ENCODE assay signal across 8 cellular contexts in genomic region chr22:40651057-40651456, GRCh38. TPM values are rescaled to one million over a fixed set of nuclear protein-coding genes. Genes with fewer than 3 reads are reported as not detected.
A peak's percentile ranks its signal among the peaks of the same experiment; 100 is the strongest.
DNase-seq lines count a peak whose midpoint lies in the region; ATAC-seq and TF ChIP-seq lines count a peak whose summit lies in the region.

No MANE protein-coding gene starts in this region.

- no peak overlapping the region for H3K4me3 ChIP-seq in DND-41 (ENCODE audit: low read depth in 1 of 2, low read length in 2 of 2)
- peak overlapping the region; percentile 68 for H3K4me3 ChIP-seq in PC-9
- peak overlapping the region; percentile 92 for H3K4me3 ChIP-seq in fibroblast of villous mesenchyme (ENCODE audit: low read depth, low read length)
- peak overlapping the region; percentile 75 for H3K4me3 ChIP-seq in skeletal muscle satellite cell (ENCODE audit: low read length)

- POLR2A ChIA-PET in PC-9 (lab: Charles Lee; ENCODE audit: unreplicated experiment): interaction anchor here (0.6 to 1.6 kb wide), 7 partner anchors 14 to 202 kb away, joined by 3 to 9 read pairs (median 4); partner anchors contain the start of gene MRTFA

- H3K36me3 ChIP-seq in DND-41 (ENCODE audit: insufficient read depth, low read length) (no peaks in the 10 kb centered on the region), PC-9 (ENCODE audit: low read depth) (no peaks in the 10 kb centered on the region), skeletal muscle satellite cell (ENCODE audit: insufficient read depth, low read length) (no peaks in the 10 kb centered on the region)

- intact Hi-C loops in PC-9 (cut with micrococcal nuclease; ENCODE audit: unreplicated experiment): loop anchor here (1.0 to 5.0 kb wide), 3 partner anchors 61 to 279 kb away; partner anchors contain the start of gene SGSM3

- H3K27ac ChIP-seq in DND-41 (ENCODE audit: low read length) (no peak overlapping the region), PC-9 (peak overlapping the region; percentile 98)

- H3K4me2 ChIP-seq in DND-41 (ENCODE audit: insufficient read depth, low read length) (no peak overlapping the region), PC-9 (peak overlapping the region; percentile 92), skeletal muscle satellite cell (ENCODE audit: low read length) (peak overlapping the region; percentile 82)

- no peaks in the 10 kb centered on the region for H3K27me3 ChIP-seq in DND-41 (ENCODE audit: insufficient read depth, low read length, poor library complexity)
- H3K27me3 ChIP-seq in PC-9 (ENCODE audit: insufficient read depth, low read depth): no peaks in the 10 kb centered on the region
- H3K27me3 ChIP-seq in skeletal muscle satellite cell (ENCODE audit: control insufficient read depth, insufficient read depth, low read length): no peaks in the 10 kb centered on the region

- no peak for TF ChIP-seq CTCF in DND-41 (IDR thresholded peaks at IDR 0.05; ENCODE audit: borderline replicate concordance, extremely low read depth, low read length, poor library complexity, severe bottlenecking)
- no peak for TF ChIP-seq CTCF in PC-9 (conservative IDR thresholded peaks at IDR 0.05)
- no peak for TF ChIP-seq CTCF in fibroblast of villous mesenchyme (IDR thresholded peaks at IDR 0.05; ENCODE audit: insufficient read depth, low read depth, low read length)

- DNase-seq in DND-41 (no peak), PC-9 (no peak), fibroblast of villous mesenchyme (ENCODE audit: low read depth) (no peak), SHP77 treated with DMSO at 0.1 percent for 48 hours (lab: John Stamatoyannopoulos, UW) (no peak), iPS-NIHi7 (ENCODE audit: extremely low spot score) (no peak), NCI-H69 (lab: John Stamatoyannopoulos, UW) (no peak), OCI-M2 (lab: John Stamatoyannopoulos, UW; ENCODE audit: unreplicated experiment) (no peak)

- H4K20me1 ChIP-seq in DND-41 (ENCODE audit: insufficient read depth, low read length) (no peaks in the 10 kb centered on the region), PC-9 (ENCODE audit: insufficient read depth) (no peaks in the 10 kb centered on the region)

- H3K9me3 ChIP-seq in DND-41 (ENCODE audit: insufficient read depth, low read length, severe bottlenecking) (no peaks in the 10 kb centered on the region), PC-9 (ENCODE audit: insufficient read depth, low read depth) (no peaks in the 10 kb centered on the region), skeletal muscle satellite cell (replicated peaks; ENCODE audit: low read length) (no peaks in the 10 kb centered on the region)

- H3K4me1 ChIP-seq in DND-41 (ENCODE audit: insufficient read depth, low read length) (peaks cover 6% of the 10 kb centered on the region), PC-9 (replicated peaks; ENCODE audit: insufficient read depth) (peaks cover 20% of the 10 kb centered on the region), skeletal muscle satellite cell (ENCODE audit: control insufficient read depth, insufficient read depth, low read length) (peaks cover 37% of the 10 kb centered on the region)

- no peaks in the 10 kb centered on the region for H3K9me2 ChIP-seq in PC-9 (ENCODE audit: insufficient read depth)

- no TSS peak for BruUV-seq in PC-9 (replicated peaks; lab: Mats Ljungman, UMichigan)

- H2AFZ ChIP-seq in DND-41 (ENCODE audit: low read depth, low read length) (0 out of 2 replicates have a peak overlapping the region, but pooled peaks have one; percentile 21), PC-9 (peak overlapping the region; percentile 89)

- H3F3A ChIP-seq in PC-9 (ENCODE audit: insufficient read depth, low read depth): peaks cover 47% of the 10 kb centered on the region

- no peak for ATAC-seq in DND-41 (ENCODE audit: insufficient read depth, low read depth)

- H3K9ac ChIP-seq in DND-41 (ENCODE audit: low read depth, low read length) (no peak overlapping the region), skeletal muscle satellite cell (ENCODE audit: low read depth, low read length) (peak overlapping the region; percentile 92)

- CTCF ChIA-PET in PC-9 (lab: Charles Lee): interaction anchor here (1.1 to 1.5 kb wide), 3 partner anchors 32 to 214 kb away, joined by 3 to 6 read pairs (median 4); no protein-coding TSS in a partner anchor

- H3K79me2 ChIP-seq in DND-41 (ENCODE audit: insufficient read depth, low read length): no peaks in the 10 kb centered on the region
- 0 out of 2 replicates have a peak, but pooled peaks cover 4% of the 10 kb centered on the region for H3K79me2 ChIP-seq in PC-9 (ENCODE audit: low read depth)

RNA-seq across cellular contexts. Expression of gene MRTFA, which starts 14.5 kb away (rescaled TPM):
- total RNA-seq in PC-9 (2021) (44.7 and 64.6 TPM in 2 replicates), fibroblast of villous mesenchyme (44.9 and 50.6 TPM in 2 replicates)
- total RNA-seq in skeletal muscle satellite cell (2012; rRNA removed): 28.0 and 28.1 TPM in 2 replicates

RNA-seq across cellular contexts. Expression of gene MCHR1, which starts 28.2 kb away (rescaled TPM):
- total RNA-seq in PC-9 (2021): 0.24 and 0.28 TPM in 2 replicates
- 0.32 and 0.43 TPM in 2 replicates for total RNA-seq in fibroblast of villous mesenchyme
- total RNA-seq in skeletal muscle satellite cell (2012; rRNA removed): 1.5 TPM in 1 of 2 replicates, not detected in the other

Comparison
In these comparisons a context has a peak if more than half of its experiments do, and no peak if none do; other contexts are left out.
1. H3K4me3 ChIP-seq: peak in PC-9 (single experiment), fibroblast of villous mesenchyme (single experiment) and skeletal muscle satellite cell (single experiment); none in DND-41 (0 of 2).